In the genomic region with DNA sequence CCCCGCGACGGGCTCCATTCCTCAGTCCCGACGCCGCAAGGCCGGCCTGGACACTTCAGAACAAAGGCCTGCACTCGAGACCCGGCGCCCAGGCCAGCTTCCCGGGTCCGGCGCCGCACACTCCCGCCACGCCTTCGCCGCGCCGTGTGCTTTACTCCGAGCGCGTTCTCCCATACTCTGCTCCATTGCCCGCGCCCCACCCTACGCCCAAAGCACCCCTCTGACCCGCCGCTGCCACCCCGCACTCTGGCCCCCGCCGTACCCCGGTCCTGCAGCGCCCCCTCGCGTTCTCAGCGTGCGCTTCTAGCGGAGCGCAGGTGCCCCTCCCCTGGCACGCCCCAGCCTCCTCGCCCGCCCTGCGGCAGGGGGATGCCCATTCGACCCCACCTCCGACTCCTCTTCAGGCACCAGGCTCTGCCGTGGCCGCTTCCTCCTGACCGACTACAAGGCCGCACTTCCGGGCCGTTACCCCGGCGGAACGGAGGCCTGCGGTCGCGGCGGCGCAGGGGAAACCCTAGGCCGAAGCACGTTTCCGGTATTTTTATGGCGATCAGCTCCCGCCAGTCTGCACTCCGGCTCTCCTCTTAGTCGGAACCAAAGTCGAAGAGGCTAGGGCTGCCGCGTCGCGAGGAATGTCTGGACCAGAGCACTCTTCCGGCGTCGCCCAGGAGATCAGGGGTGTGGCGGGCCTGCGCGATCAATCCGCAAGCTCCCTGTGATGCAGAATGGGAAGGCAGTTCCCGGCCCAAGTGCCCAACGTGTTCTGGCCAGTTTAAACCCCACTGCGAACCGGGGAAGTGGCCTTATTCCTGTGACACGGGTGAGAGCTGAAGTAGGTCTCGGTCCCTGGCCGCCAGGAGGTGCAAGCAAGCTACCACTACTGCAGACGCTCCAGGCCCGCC, we compare ENCODE assay signal across 8 cellular contexts. TPM values are rescaled to one million over a fixed set of nuclear protein-coding genes. Genes with fewer than 3 reads are reported as not detected.
DNase-seq lines count a peak whose midpoint lies in the region; ATAC-seq lines count a peak whose summit lies in the region.

TSS of gene ZBTB45 (minus strand) at position 456 of the 902 bp plus-strand sequence. CDS start 2,137 bp downstream, outside the sequence.

- peaks cover 0 to 4% of the 10 kb centered on the region in 2 donors for H3K36me3 ChIP-seq in aorta (ENCODE audit: control insufficient read depth in 1 of 2, insufficient read depth in 2 of 2, low read length in 1 of 2)

- intact Hi-C loops in right cardiac atrium (cut with DNase I) = no loop called here
- intact Hi-C loops in aorta (cut with DNase I) = loop anchor here in 1 of 2 donors (1.0 kb wide), 1 partner anchor 20 kb away; no protein-coding TSS in a partner anchor

- ATAC-seq in GM18499 (IDR thresholded peaks at IDR 0.05; ENCODE audit: insufficient read depth, unreplicated experiment) = peak; percentile 78
- ATAC-seq in HG02943 (IDR thresholded peaks at IDR 0.05; ENCODE audit: low read depth, unreplicated experiment) = peak; percentile 84
- peak; percentile 91 to 92 for ATAC-seq in right cardiac atrium
- ATAC-seq in aorta (ENCODE audit: low FRiP score) = peak; percentile 95

- no peaks in the 10 kb centered on the region for H3K9me3 ChIP-seq in right cardiac atrium (ENCODE audit: control insufficient read depth, low read length)
- H3K9me3 ChIP-seq in aorta (ENCODE audit: control insufficient read depth, low read length) = no peaks in the 10 kb centered on the region

- H3K4me3 ChIP-seq in right cardiac atrium (ENCODE audit: low read length) (peak within 1 kb of the TSS; percentile 45), aorta (ENCODE audit: low read length in 2 of 2) (peak within 1 kb of the TSS; percentile 40 to 50)

- peaks cover 3% of the 10 kb centered on the region for H3K4me1 ChIP-seq in right cardiac atrium (ENCODE audit: control insufficient read depth, insufficient read depth, low read length)
- H3K4me1 ChIP-seq in aorta (ENCODE audit: control insufficient read depth in 1 of 2, insufficient read depth in 2 of 2, low read length in 2 of 2) = no peaks in the 10 kb centered on the region

- DNase-seq in NCI-H187 (lab: John Stamatoyannopoulos, UW) (peak; percentile 84 to 93), T-helper 2 cell (peak; percentile 82 to 97 (median 84)), anterior cingulate cortex (lab: John Stamatoyannopoulos, UW) (peak; percentile 52 to 96 (median 91)), right cardiac atrium (peak; percentile 93 to 96 (median 96)), putamen (ENCODE audit: low spot score) (peak; percentile 95), aorta (peak; percentile 95 to 96)

- under 1% methylated on average over 87 of the region's 87 CpGs for WGBS in right cardiac atrium
- WGBS in aorta, 2 donors = 0% methylated on average over 82 to 87 of the region's 87 CpGs

- H3K27me3 ChIP-seq in right cardiac atrium (ENCODE audit: control insufficient read depth, insufficient read depth) = no peaks in the 10 kb centered on the region
- H3K27me3 ChIP-seq in aorta (ENCODE audit: control insufficient read depth in 1 of 2, insufficient read depth in 2 of 2, low read length in 1 of 2) = no peaks in the 10 kb centered on the region

- H3K27ac ChIP-seq in right cardiac atrium (ENCODE audit: low read length) (peak within 1 kb of the TSS; percentile 80), aorta (ENCODE audit: low read depth in 1 of 2, low read length in 2 of 2) (peak within 1 kb of the TSS; percentile 30 to 83)

RNA-seq across cellular contexts. Expression of gene ZBTB45, which starts in this region (rescaled TPM):
- total RNA-seq in right cardiac atrium (10 to 100 TPM in 3 of 4 donors, 1 to 10 TPM in 1; 9.9 to 13.1 (median 11.1) TPM), aorta (10 to 100 TPM; 12.2 to 15.6 TPM)
- polyA plus RNA-seq in right cardiac atrium (7.0 TPM), aorta (1 to 10 TPM; 3.0 to 8.1 TPM)

Comparison
In these comparisons a context has a peak if more than half of its experiments do, and no peak if none do; other contexts are left out.
1. Peak in every context shown above with its lines: DNase-seq, ATAC-seq, H3K4me3 ChIP-seq and H3K27ac ChIP-seq.